ENCODE assay signal across 19 cellular contexts in genomic region chr11:86488553-86488952, GRCh38.
DNase-seq lines count a peak whose midpoint lies in the region; FAIRE-seq and TF ChIP-seq lines count a peak whose summit lies in the region.
"Had no signal": no experiment of that assay in that cellular context is flagged by ENCODE, and none has a peak within 500 bp of the region (broad histone marks: within the 10 kb centered on the region; RNA-seq: fewer than 3 reads in every experiment).

No MANE protein-coding gene starts in this region.

- no TSS peak for BruUV-seq in mammary epithelial cell (replicated peaks; lab: Mats Ljungman, UMichigan)

- no peak overlapping the region for H3K4me3 ChIP-seq in mammary epithelial cell (replicated peaks in 1 of 3; ENCODE audit: insufficient read depth in 1 of 3, low read depth in 2 of 3, low read length in 3 of 3)
- no peak overlapping the region for H3K4me3 ChIP-seq in kidney (ENCODE audit: low read length in 2 of 2)
- H3K4me3 ChIP-seq: body of pancreas, colonic mucosa, hepatocyte, SJCRH30, suprapubic skin had no signal

- peak; percentile 9 for DNase-seq in DMS153 treated with DMSO at 0.1 percent for 48 hours (lab: John Stamatoyannopoulos, UW; ENCODE audit: unreplicated experiment)
- peak; percentile 75 to 91 (median 78) for DNase-seq in NCI-H1417 (lab: John Stamatoyannopoulos, UW)
- DNase-seq in NCI-H526 treated with DMSO at 0.1 percent for 48 hours (lab: John Stamatoyannopoulos, UW): peak; percentile 35
- DNase-seq in iPS-NIHi11 (ENCODE audit: low spot score): peak; percentile 19
- DNase-seq in mammary epithelial cell: no peak
- no peak for DNase-seq in kidney
- DNase-seq in activated T-cell treated with anti-CD3 and anti-CD28 coated beads for 4 hours: no peak
- DNase-seq: activated CD4-positive, alpha-beta memory T cell treated with anti-CD3 and anti-CD28 coated beads, Interleukin-2, amount 10 ng/mL, durations not matched to agents 7 days and 5 days; activated T-cell treated with anti-CD3 and anti-CD28 coated beads, Interleukin-2, amount 50 U/mL, for 48 hours; body of pancreas; colonic mucosa; NCI-H1930; stimulated activated CD4-positive, alpha-beta T cell treated with anti-CD3 and anti-CD28 coated beads, Interleukin-12 subunit alpha, Interleukin-12 subunit beta, amount 100 ng/mL, for 4 hours had no signal

- TF ChIP-seq CTCF in mammary epithelial cell (conservative IDR thresholded peaks at IDR 0.05 in 1 of 2, IDR thresholded peaks at IDR 0.05 in 1 of 2; ENCODE audit: extremely low read depth in 1 of 2, insufficient read depth in 1 of 2, low read depth in 1 of 2, low read length in 2 of 2) (no peak), kidney (IDR thresholded peaks at IDR 0.05; ENCODE audit: borderline replicate concordance, extremely low read depth, insufficient read depth) (no peak)

- H3K4me2 ChIP-seq in mammary epithelial cell (ENCODE audit: insufficient read depth, low read depth, low read length): no peak overlapping the region
- H3K4me2 ChIP-seq: hepatocyte had no signal

- no peaks in the 10 kb centered on the region for H4K20me1 ChIP-seq in mammary epithelial cell (ENCODE audit: insufficient read depth, low read length)

- CTCF ChIA-PET in mammary epithelial cell (lab: Charles Lee; ENCODE audit: low non-redundant PET): no interaction called here

- in situ Hi-C loops in mammary epithelial cell (cut with MboI; ENCODE audit: low sequenced_read_pairs in 2 of 2): no loop called here

- H3K27ac ChIP-seq in mammary epithelial cell (ENCODE audit: insufficient read depth, low read depth, low read length) (no peak overlapping the region), kidney (ENCODE audit: low read depth in 2 of 2, low read length in 2 of 2) (no peak overlapping the region)
- H3K27ac ChIP-seq: body of pancreas, colonic mucosa, hepatocyte, SJCRH30, suprapubic skin had no signal

- H3K4me1 ChIP-seq in mammary epithelial cell (ENCODE audit: insufficient read depth, low read length): peaks cover 18% of the 10 kb centered on the region
- H3K4me1 ChIP-seq in kidney (ENCODE audit: control insufficient read depth in 1 of 2, insufficient read depth in 1 of 2, low read depth in 1 of 2, low read length in 2 of 2): peaks cover 9 to 12% of the 10 kb centered on the region in 2 donors
- H3K4me1 ChIP-seq: body of pancreas, colonic mucosa had no signal

- H3K27me3 ChIP-seq in mammary epithelial cell (ENCODE audit: insufficient read depth, low read length): no peaks in the 10 kb centered on the region
- H3K27me3 ChIP-seq: body of pancreas, colonic mucosa, hepatocyte, SJCRH30, suprapubic skin had no signal

- no peaks in the 10 kb centered on the region for H3K79me2 ChIP-seq in mammary epithelial cell (ENCODE audit: insufficient read depth, low read length)
- H3K79me2 ChIP-seq: hepatocyte had no signal

- FAIRE-seq in kidney (lab: Jason Lieb, UNC): no peak
- FAIRE-seq: GM12892, HTR-8/SVneo, keratinocyte had no signal

- WGBS in mammary epithelial cell (ENCODE audit: low coverage, missing lambda C conversion rate): 91% methylated on average over 4 of the region's 4 CpGs

- H3K9me3 ChIP-seq in mammary epithelial cell (replicated peaks; ENCODE audit: insufficient read depth, low read length): no peaks in the 10 kb centered on the region
- H3K9me3 ChIP-seq in kidney (ENCODE audit: control insufficient read depth in 1 of 2, low read length in 2 of 2): no peaks in the 10 kb centered on the region
- H3K9me3 ChIP-seq: body of pancreas, colonic mucosa, SJCRH30, suprapubic skin had no signal

- H3K36me3 ChIP-seq in mammary epithelial cell (ENCODE audit: insufficient read depth, low read length) (no peaks in the 10 kb centered on the region), kidney (ENCODE audit: control insufficient read depth in 1 of 2, insufficient read depth in 2 of 2, low read length in 2 of 2) (no peaks in the 10 kb centered on the region)
- H3K36me3 ChIP-seq: colonic mucosa, SJCRH30, suprapubic skin had no signal

- H3K9ac ChIP-seq in mammary epithelial cell (ENCODE audit: insufficient read depth, low read length) (no peak overlapping the region), kidney (ENCODE audit: low read length in 2 of 2) (no peak overlapping the region)

- H2AFZ ChIP-seq in mammary epithelial cell (ENCODE audit: low read depth, low read length): no peak overlapping the region
- H2AFZ ChIP-seq: hepatocyte had no signal

- intact Hi-C loops in mammary epithelial cell (cut with micrococcal nuclease): no loop called here
- intact Hi-C loops in kidney (cut with DNase I): no loop called here

- dilution Hi-C loops in mammary epithelial cell (cut with HindIII; ENCODE audit: low sequenced_read_pairs): loop anchor here (5.0 kb wide), 1 partner anchor 104 kb away; no protein-coding TSS in a partner anchor

Comparison
In these comparisons a context has a peak if more than half of its experiments do, and no peak if none do; other contexts are left out.
1. DNase-seq: peak in DMS153 treated with DMSO at 0.1 percent for 48 hours (single experiment), NCI-H1417 (3 of 3), NCI-H526 treated with DMSO at 0.1 percent for 48 hours (single experiment) and iPS-NIHi11 (single experiment); none in mammary epithelial cell (single experiment), kidney (single experiment) and activated T-cell treated with anti-CD3 and anti-CD28 coated beads for 4 hours (single experiment).